Comparison of ENCODE assay signal across 18 cellular contexts in the genomic region with DNA sequence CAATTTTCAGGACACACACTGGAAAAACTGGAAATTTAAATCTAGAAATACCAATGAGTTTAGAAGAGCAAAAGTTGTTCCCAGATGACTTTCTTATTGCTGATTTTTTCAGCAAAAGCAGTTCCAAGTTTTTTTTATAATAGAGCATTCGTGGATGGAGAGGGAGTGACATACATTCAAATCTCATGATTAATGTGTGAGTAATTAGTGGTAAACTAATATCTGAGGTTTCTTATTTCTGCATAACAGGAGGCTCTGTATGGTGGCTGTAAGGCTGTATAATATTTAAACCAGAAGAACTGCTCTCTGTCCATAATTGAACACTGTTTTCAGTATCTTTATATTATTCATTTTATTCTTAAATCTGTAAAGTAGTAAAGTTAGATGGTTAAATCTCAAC. TPM values are rescaled to one million over a fixed set of nuclear protein-coding genes. Genes with fewer than 3 reads are reported as not detected.
"Had no signal": no experiment of that assay in that cellular context is flagged by ENCODE, and none has a peak within 500 bp of the region (broad histone marks: within the 10 kb centered on the region; RNA-seq: fewer than 3 reads in every experiment).

No MANE protein-coding gene starts in this region.

- H3K4me1 Mint-ChIP-seq: central memory CD8-positive, alpha-beta T cell; immature natural killer cell; natural killer cell had no signal

- H3K4me3 ChIP-seq: body of pancreas, colonic mucosa, pancreas, right lobe of liver, thyroid gland, uterus had no signal

- H3K4me1 ChIP-seq: body of pancreas, colonic mucosa, pancreas, right lobe of liver, thyroid gland, uterus had no signal

- H3K27me3 Mint-ChIP-seq: activated CD4-positive, alpha-beta T cell treated with anti-CD3 and anti-CD28 coated beads, Interleukin-2, amount 10 ng/mL, durations not matched to agents 7 days and 5 days; central memory CD8-positive, alpha-beta T cell had no signal

- DNase-seq: activated CD4-positive, alpha-beta T cell treated with anti-CD3 and anti-CD28 coated beads, Interleukin-2, amount 10 ng/mL, durations not matched to agents 7 days and 5 days; activated CD8-positive, alpha-beta memory T cell treated with anti-CD3 and anti-CD28 coated beads, Interleukin-2, amount 50 U/mL, for 4 hours; activated naive CD4-positive, alpha-beta T cell treated with anti-CD3 and anti-CD28 coated beads for 36 hours; activated T-cell treated with anti-CD3 and anti-CD28 coated beads, Interleukin-2, amount 50 U/mL, for 4 hours; body of pancreas; colonic mucosa; immature natural killer cell; natural killer cell; pancreas; right lobe of liver; stimulated activated naive CD4-positive, alpha-beta T cell treated with Interleukin-2 at 50 U/mL for 16 hours; thyroid gland; uterus had no signal

- H3K36me3 Mint-ChIP-seq: natural killer cell had no signal

- H3K27me3 ChIP-seq: body of pancreas, colonic mucosa, pancreas, right lobe of liver, thyroid gland, uterus had no signal

- H3K9me3 Mint-ChIP-seq: activated CD4-positive, alpha-beta T cell treated with anti-CD3 and anti-CD28 coated beads, Interleukin-2, amount 10 ng/mL, durations not matched to agents 7 days and 5 days; activated naive CD4-positive, alpha-beta T cell treated with anti-CD3 and anti-CD28 coated beads for 36 hours; activated T-cell treated with anti-CD3 and anti-CD28 coated beads, Interleukin-2, amount 50 U/mL, for 4 hours; central memory CD8-positive, alpha-beta T cell; immature natural killer cell; natural killer cell; T-helper 1 cell treated with Interleukin-12 subunit alpha and Interleukin-12 subunit beta and Interleukin-4 antibody, amounts not matched to agents 30 μg/mL and 1 μg/mL, for 36 hours had no signal

- H3K4me3 Mint-ChIP-seq: activated CD4-positive, alpha-beta T cell treated with anti-CD3 and anti-CD28 coated beads, Interleukin-2, amount 10 ng/mL, durations not matched to agents 7 days and 5 days; activated naive CD4-positive, alpha-beta T cell treated with anti-CD3 and anti-CD28 coated beads for 36 hours; activated T-cell treated with anti-CD3 and anti-CD28 coated beads, Interleukin-2, amount 50 U/mL, for 4 hours; central memory CD8-positive, alpha-beta T cell; immature natural killer cell; natural killer cell; T-helper 1 cell treated with Interleukin-12 subunit alpha and Interleukin-12 subunit beta and Interleukin-4 antibody, amounts not matched to agents 30 μg/mL and 1 μg/mL, for 36 hours had no signal

- H3K9me3 ChIP-seq: body of pancreas, colonic mucosa, pancreas, right lobe of liver, thyroid gland, uterus had no signal

- H3K36me3 ChIP-seq: colonic mucosa, pancreas, right lobe of liver, thyroid gland, uterus had no signal

- ATAC-seq: activated CD4-positive, CD25-positive, alpha-beta regulatory T cell treated with anti-CD3 and anti-CD28 coated beads, Interleukin-2, amount 50 U/mL, for 24 hours; activated T-cell treated with anti-CD3 and anti-CD28 coated beads, Interleukin-2, amount 50 U/mL, for 4 hours; body of pancreas; esophagus mucosa; natural killer cell; pancreas; right lobe of liver had no signal

- H3K27ac Mint-ChIP-seq: activated CD4-positive, alpha-beta T cell treated with anti-CD3 and anti-CD28 coated beads, Interleukin-2, amount 10 ng/mL, durations not matched to agents 7 days and 5 days; activated naive CD4-positive, alpha-beta T cell treated with anti-CD3 and anti-CD28 coated beads for 36 hours; immature natural killer cell; natural killer cell; T-helper 1 cell treated with Interleukin-12 subunit alpha and Interleukin-12 subunit beta and Interleukin-4 antibody, amounts not matched to agents 30 μg/mL and 1 μg/mL, for 36 hours had no signal

- H3K27ac ChIP-seq: body of pancreas, colonic mucosa, pancreas, right lobe of liver, thyroid gland, uterus had no signal

RNA-seq across cellular contexts. Expression of a gene that starts 55.0 kb away (rescaled TPM):
- total RNA-seq: activated CD4-positive, alpha-beta T cell treated with anti-CD3 and anti-CD28 coated beads, Interleukin-2, amount 10 ng/mL, durations not matched to agents 7 days and 5 days; activated naive CD4-positive, alpha-beta T cell treated with anti-CD3 and anti-CD28 coated beads for 36 hours; subcutaneous adipose tissue had no signal
